In the genomic region with DNA sequence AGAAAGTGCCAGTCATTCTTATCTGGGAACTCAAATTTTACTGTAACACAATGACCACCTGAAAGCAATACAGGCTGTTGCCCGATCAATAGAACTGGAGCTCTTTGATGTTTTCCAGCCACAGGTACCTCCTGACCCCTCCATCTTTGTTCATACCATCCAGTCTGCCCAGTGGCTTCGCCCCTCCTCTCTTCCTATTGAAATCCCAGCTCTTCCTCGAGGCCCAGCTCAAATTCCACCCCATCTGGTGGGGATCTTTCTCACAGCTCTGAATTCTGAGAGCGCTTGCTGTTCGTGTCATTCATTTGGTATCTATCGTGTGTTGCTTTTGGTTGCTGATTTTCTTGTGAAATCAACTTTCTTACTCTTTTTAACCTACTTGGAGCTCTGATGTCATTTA, we compare ENCODE assay signal across 2 cellular contexts.
TF ChIP-seq lines count a peak whose summit lies in the region.

No MANE protein-coding gene starts in this region.

TF ChIP-seq in A549, 52 proteins besides CTCF, POLR2A, EP300 and RAD21 (continued from another document):
- TF ChIP-seq NR3C1 (IDR thresholded peaks at IDR 0.05) = no peak

TF ChIP-seq in GM23338, 12 proteins besides CTCF, POLR2A, EP300 and RAD21 (continued from another document):
- TF ChIP-seq, protein P1, sequence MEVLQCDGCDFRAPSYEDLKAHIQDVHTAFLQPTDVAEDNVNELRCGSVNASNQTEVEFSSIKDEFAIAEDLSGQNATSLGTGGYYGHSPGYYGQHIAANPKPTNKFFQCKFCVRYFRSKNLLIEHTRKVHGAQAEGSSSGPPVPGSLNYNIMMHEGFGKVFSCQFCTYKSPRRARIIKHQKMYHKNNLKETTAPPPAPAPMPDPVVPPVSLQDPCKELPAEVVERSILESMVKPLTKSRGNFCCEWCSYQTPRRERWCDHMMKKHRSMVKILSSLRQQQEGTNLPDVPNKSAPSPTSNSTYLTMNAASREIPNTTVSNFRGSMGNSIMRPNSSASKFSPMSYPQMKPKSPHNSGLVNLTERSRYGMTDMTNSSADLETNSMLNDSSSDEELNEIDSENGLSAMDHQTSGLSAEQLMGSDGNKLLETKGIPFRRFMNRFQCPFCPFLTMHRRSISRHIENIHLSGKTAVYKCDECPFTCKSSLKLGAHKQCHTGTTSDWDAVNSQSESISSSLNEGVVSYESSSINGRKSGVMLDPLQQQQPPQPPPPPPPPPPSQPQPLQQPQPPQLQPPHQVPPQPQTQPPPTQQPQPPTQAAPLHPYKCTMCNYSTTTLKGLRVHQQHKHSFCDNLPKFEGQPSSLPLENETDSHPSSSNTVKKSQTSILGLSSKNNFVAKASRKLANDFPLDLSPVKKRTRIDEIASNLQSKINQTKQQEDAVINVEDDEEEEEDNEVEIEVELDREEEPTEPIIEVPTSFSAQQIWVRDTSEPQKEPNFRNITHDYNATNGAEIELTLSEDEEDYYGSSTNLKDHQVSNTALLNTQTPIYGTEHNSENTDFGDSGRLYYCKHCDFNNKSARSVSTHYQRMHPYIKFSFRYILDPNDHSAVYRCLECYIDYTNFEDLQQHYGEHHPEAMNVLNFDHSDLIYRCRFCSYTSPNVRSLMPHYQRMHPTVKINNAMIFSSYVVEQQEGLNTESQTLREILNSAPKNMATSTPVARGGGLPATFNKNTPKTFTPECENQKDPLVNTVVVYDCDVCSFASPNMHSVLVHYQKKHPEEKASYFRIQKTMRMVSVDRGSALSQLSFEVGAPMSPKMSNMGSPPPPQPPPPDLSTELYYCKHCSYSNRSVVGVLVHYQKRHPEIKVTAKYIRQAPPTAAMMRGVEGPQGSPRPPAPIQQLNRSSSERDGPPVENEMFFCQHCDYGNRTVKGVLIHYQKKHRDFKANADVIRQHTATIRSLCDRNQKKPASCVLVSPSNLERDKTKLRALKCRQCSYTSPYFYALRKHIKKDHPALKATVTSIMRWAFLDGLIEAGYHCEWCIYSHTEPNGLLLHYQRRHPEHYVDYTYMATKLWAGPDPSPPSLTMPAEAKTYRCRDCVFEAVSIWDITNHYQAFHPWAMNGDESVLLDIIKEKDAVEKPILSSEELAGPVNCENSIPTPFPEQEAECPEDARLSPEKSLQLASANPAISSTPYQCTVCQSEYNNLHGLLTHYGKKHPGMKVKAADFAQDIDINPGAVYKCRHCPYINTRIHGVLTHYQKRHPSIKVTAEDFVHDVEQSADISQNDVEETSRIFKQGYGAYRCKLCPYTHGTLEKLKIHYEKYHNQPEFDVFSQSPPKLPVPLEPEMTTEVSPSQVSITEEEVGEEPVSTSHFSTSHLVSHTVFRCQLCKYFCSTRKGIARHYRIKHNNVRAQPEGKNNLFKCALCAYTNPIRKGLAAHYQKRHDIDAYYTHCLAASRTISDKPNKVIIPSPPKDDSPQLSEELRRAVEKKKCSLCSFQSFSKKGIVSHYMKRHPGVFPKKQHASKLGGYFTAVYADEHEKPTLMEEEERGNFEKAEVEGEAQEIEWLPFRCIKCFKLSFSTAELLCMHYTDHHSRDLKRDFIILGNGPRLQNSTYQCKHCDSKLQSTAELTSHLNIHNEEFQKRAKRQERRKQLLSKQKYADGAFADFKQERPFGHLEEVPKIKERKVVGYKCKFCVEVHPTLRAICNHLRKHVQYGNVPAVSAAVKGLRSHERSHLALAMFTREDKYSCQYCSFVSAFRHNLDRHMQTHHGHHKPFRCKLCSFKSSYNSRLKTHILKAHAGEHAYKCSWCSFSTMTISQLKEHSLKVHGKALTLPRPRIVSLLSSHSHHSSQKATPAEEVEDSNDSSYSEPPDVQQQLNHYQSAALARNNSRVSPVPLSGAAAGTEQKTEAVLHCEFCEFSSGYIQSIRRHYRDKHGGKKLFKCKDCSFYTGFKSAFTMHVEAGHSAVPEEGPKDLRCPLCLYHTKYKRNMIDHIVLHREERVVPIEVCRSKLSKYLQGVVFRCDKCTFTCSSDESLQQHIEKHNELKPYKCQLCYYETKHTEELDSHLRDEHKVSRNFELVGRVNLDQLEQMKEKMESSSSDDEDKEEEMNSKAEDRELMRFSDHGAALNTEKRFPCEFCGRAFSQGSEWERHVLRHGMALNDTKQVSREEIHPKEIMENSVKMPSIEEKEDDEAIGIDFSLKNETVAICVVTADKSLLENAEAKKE (CRISPR knock-in tag; IDR thresholded peaks at IDR 0.05) = no peak
- no peak for TF ChIP-seq NANOG (IDR thresholded peaks at IDR 0.05; ENCODE audit: borderline replicate concordance)
- TF ChIP-seq EZH2 (IDR thresholded peaks at IDR 0.05; ENCODE audit: low read depth, unreplicated experiment) = no peak
- TF ChIP-seq ZNF331 (CRISPR knock-in tag; IDR thresholded peaks at IDR 0.05; ENCODE audit: low read depth) = no peak
- TF ChIP-seq POLR2AphosphoS5 (IDR thresholded peaks at IDR 0.05; ENCODE audit: low read depth) = no peak
- no peak for TF ChIP-seq ETS1 (IDR thresholded peaks at IDR 0.05)
- no peak for TF ChIP-seq CREB1 (CRISPR knock-in tag; IDR thresholded peaks at IDR 0.05; ENCODE audit: low read depth)
- no peak for TF ChIP-seq REST (IDR thresholded peaks at IDR 0.05; ENCODE audit: unreplicated experiment)
- no peak for TF ChIP-seq JUNB (IDR thresholded peaks at IDR 0.05; ENCODE audit: unreplicated experiment)
- no peak for TF ChIP-seq STAT1 (IDR thresholded peaks at IDR 0.05; ENCODE audit: unreplicated experiment)
- TF ChIP-seq ZNF114 (CRISPR knock-in tag; IDR thresholded peaks at IDR 0.05) = no peak
